In genomic region chr9:30534458-30534857, GRCh38 we compare ENCODE assay signal across 15 cellular contexts.
"Had no signal": no experiment of that assay in that cellular context is flagged by ENCODE, and none has a peak within 500 bp of the region (broad histone marks: within the 10 kb centered on the region; RNA-seq: fewer than 3 reads in every experiment).

No MANE protein-coding gene starts in this region.

- DNase-seq: Kasumi-1, NCI-H1092 treated with DMSO at 0.1 percent for 48 hours, NCI-H1417 treated with DMSO at 0.1 percent for 48 hours, NCI-H146, NCI-H1694 treated with DMSO at 0.1 percent for 48 hours, NCI-H2029, NCI-H2081 treated with DMSO at 0.1 percent for 48 hours, NCI-H2171, NCI-H226, NCI-H446, NCI-H510A, NCI-H524 treated with DMSO at 0.1 percent for 48 hours, NCI-H774, SHP77, T-helper 1 cell had no signal
